1 cellular context compared by ENCODE assay signal in genomic region chr1:236833593-236833992, GRCh38.
TF ChIP-seq lines count a peak whose summit lies in the region.

No MANE protein-coding gene starts in this region.

TF ChIP-seq in HepG2, 621 proteins besides CTCF, POLR2A, EP300 and RAD21 (continued from another document):
- TF ChIP-seq ZHX1 (CRISPR knock-in tag; IDR thresholded peaks at IDR 0.05; ENCODE audit: low read depth) (no peak), PLSCR1 (CRISPR knock-in tag; IDR thresholded peaks at IDR 0.05; ENCODE audit: borderline replicate concordance) (no peak), ZBTB20 (CRISPR knock-in tag; IDR thresholded peaks at IDR 0.05; ENCODE audit: borderline replicate concordance, low read depth) (no peak), HCFC1 (IDR thresholded peaks at IDR 0.05; ENCODE audit: low read depth, low read length) (no peak), SKIL (CRISPR knock-in tag; IDR thresholded peaks at IDR 0.05; ENCODE audit: borderline replicate concordance) (no peak), RFX3 (CRISPR knock-in tag; IDR thresholded peaks at IDR 0.05) (no peak), ZNF850 (CRISPR knock-in tag; conservative IDR thresholded peaks at IDR 0.05) (no peak), ZNF138 (CRISPR knock-in tag; IDR thresholded peaks at IDR 0.05; ENCODE audit: low read depth) (no peak), DNMT3B (CRISPR knock-in tag; conservative IDR thresholded peaks at IDR 0.05) (no peak), TCF7 (IDR thresholded peaks at IDR 0.05; ENCODE audit: low read depth) (peak; percentile 32; the same call in 1 of the 2 replicates), TEAD3 (CRISPR knock-in tag; optimal IDR thresholded peaks at IDR 0.05; ENCODE audit: borderline replicate concordance) (no peak), ZNF354B (CRISPR knock-in tag; IDR thresholded peaks at IDR 0.05) (no peak), TOPORS (CRISPR knock-in tag; IDR thresholded peaks at IDR 0.05) (no peak), SIN3B (IDR thresholded peaks at IDR 0.05; ENCODE audit: low read length) (no peak), SRSF1 (optimal IDR thresholded peaks at IDR 0.05; ENCODE audit: low read depth, low read length) (no peak), HNRNPH1 (optimal IDR thresholded peaks at IDR 0.05; ENCODE audit: low read depth, low read length) (no peak), KDM5B (CRISPR knock-in tag; IDR thresholded peaks at IDR 0.05; ENCODE audit: borderline replicate concordance) (no peak), DBP (CRISPR knock-in tag; IDR thresholded peaks at IDR 0.05; ENCODE audit: not compliant biosample characterization) (no peak), PCBP1 (IDR thresholded peaks at IDR 0.05; ENCODE audit: borderline replicate concordance, low read depth, low read length) (no peak), ZNF333 (CRISPR knock-in tag; IDR thresholded peaks at IDR 0.05; ENCODE audit: borderline replicate concordance) (no peak), THYN1 (CRISPR knock-in tag; IDR thresholded peaks at IDR 0.05; ENCODE audit: borderline replicate concordance, low read depth) (no peak), ZNF891 (CRISPR knock-in tag; IDR thresholded peaks at IDR 0.05) (no peak), RELA (CRISPR knock-in tag; IDR thresholded peaks at IDR 0.05) (no peak), IRF1 (CRISPR knock-in tag; IDR thresholded peaks at IDR 0.05; ENCODE audit: low read depth) (no peak), RCOR2 (CRISPR knock-in tag; IDR thresholded peaks at IDR 0.05) (peak; percentile 72; the same call in 1 of the 2 replicates), FOSL1 (CRISPR knock-in tag; IDR thresholded peaks at IDR 0.05; ENCODE audit: borderline replicate concordance) (no peak), RBM22 (optimal IDR thresholded peaks at IDR 0.05; ENCODE audit: low read length) (no peak), ZNF703 (CRISPR knock-in tag; IDR thresholded peaks at IDR 0.05; ENCODE audit: borderline replicate concordance) (no peak), ZSCAN5A (CRISPR knock-in tag; IDR thresholded peaks at IDR 0.05; ENCODE audit: borderline replicate concordance) (no peak), FOXJ3 (CRISPR knock-in tag; IDR thresholded peaks at IDR 0.05; ENCODE audit: borderline replicate concordance) (0 out of 2 replicates have a peak, but pooled peaks have one; percentile 18), RFXANK (CRISPR knock-in tag; IDR thresholded peaks at IDR 0.05) (no peak), NCOA2 (CRISPR knock-in tag; IDR thresholded peaks at IDR 0.05) (peak; percentile 73), RARA (CRISPR knock-in tag; IDR thresholded peaks at IDR 0.05) (0 out of 2 replicates have a peak, but pooled peaks have one; percentile 16), POGZ (CRISPR knock-in tag; IDR thresholded peaks at IDR 0.05) (no peak), ETV5 (CRISPR knock-in tag; IDR thresholded peaks at IDR 0.05; ENCODE audit: borderline replicate concordance) (peak; percentile 35; the same call in 1 of the 2 replicates), ZFP1 (CRISPR knock-in tag; IDR thresholded peaks at IDR 0.05) (no peak), ISL2 (CRISPR knock-in tag; IDR thresholded peaks at IDR 0.05) (peak; percentile 59), ZNF143 (CRISPR knock-in tag; IDR thresholded peaks at IDR 0.05) (no peak), RBAK (CRISPR knock-in tag; IDR thresholded peaks at IDR 0.05) (no peak), EED (CRISPR knock-in tag; IDR thresholded peaks at IDR 0.05) (no peak), DNMT1 (CRISPR knock-in tag; IDR thresholded peaks at IDR 0.05) (no peak), TEAD2 (CRISPR knock-in tag; IDR thresholded peaks at IDR 0.05) (no peak), SOX13 (IDR thresholded peaks at IDR 0.05) (no peak), SOX13 (CRISPR knock-in tag; conservative IDR thresholded peaks at IDR 0.05 in 1 of 2, IDR thresholded peaks at IDR 0.05 in 1 of 2) (peak in 1 of 2 experiments; percentile 35; a peak in 1 of 4 replicates), FIP1L1 (IDR thresholded peaks at IDR 0.05; ENCODE audit: borderline replicate concordance, insufficient read depth, low read depth, low read length) (no peak), GATAD2A (CRISPR knock-in tag; IDR thresholded peaks at IDR 0.05) (peak; percentile 33; the same call in 1 of the 2 replicates), ETV6 (CRISPR knock-in tag; conservative IDR thresholded peaks at IDR 0.05) (no peak), ZNF335 (CRISPR knock-in tag; IDR thresholded peaks at IDR 0.05) (no peak), LBX2 (CRISPR knock-in tag; IDR thresholded peaks at IDR 0.05; ENCODE audit: borderline replicate concordance) (no peak), REL (CRISPR knock-in tag; conservative IDR thresholded peaks at IDR 0.05) (no peak)
- TF ChIP-seq, protein P1, sequence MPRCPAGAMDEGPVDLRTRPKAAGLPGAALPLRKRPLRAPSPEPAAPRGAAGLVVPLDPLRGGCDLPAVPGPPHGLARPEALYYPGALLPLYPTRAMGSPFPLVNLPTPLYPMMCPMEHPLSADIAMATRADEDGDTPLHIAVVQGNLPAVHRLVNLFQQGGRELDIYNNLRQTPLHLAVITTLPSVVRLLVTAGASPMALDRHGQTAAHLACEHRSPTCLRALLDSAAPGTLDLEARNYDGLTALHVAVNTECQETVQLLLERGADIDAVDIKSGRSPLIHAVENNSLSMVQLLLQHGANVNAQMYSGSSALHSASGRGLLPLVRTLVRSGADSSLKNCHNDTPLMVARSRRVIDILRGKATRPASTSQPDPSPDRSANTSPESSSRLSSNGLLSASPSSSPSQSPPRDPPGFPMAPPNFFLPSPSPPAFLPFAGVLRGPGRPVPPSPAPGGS (CRISPR knock-in tag; IDR thresholded peaks at IDR 0.05) = no peak
- TF ChIP-seq, protein P2, sequence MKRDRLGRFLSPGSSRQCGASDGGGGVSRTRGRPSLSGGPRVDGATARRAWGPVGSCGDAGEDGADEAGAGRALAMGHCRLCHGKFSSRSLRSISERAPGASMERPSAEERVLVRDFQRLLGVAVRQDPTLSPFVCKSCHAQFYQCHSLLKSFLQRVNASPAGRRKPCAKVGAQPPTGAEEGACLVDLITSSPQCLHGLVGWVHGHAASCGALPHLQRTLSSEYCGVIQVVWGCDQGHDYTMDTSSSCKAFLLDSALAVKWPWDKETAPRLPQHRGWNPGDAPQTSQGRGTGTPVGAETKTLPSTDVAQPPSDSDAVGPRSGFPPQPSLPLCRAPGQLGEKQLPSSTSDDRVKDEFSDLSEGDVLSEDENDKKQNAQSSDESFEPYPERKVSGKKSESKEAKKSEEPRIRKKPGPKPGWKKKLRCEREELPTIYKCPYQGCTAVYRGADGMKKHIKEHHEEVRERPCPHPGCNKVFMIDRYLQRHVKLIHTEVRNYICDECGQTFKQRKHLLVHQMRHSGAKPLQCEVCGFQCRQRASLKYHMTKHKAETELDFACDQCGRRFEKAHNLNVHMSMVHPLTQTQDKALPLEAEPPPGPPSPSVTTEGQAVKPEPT (CRISPR knock-in tag; IDR thresholded peaks at IDR 0.05; ENCODE audit: low read depth) = no peak
- TF ChIP-seq, protein P3, sequence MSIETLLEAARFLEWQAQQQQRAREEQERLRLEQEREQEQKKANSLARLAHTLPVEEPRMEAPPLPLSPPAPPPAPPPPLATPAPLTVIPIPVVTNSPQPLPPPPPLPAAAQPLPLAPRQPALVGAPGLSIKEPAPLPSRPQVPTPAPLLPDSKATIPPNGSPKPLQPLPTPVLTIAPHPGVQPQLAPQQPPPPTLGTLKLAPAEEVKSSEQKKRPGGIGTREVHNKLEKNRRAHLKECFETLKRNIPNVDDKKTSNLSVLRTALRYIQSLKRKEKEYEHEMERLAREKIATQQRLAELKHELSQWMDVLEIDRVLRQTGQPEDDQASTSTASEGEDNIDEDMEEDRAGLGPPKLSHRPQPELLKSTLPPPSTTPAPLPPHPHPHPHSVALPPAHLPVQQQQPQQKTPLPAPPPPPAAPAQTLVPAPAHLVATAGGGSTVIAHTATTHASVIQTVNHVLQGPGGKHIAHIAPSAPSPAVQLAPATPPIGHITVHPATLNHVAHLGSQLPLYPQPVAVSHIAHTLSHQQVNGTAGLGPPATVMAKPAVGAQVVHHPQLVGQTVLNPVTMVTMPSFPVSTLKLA (IDR thresholded peaks at IDR 0.05) = no peak
TF ChIP-seq in HepG2: peak in this region for 15.
